In genomic region chr11:117876049-117876340, GRCh38 we compare ENCODE assay signal across 9 cellular contexts. TPM values are rescaled to one million over a fixed set of nuclear protein-coding genes. Genes with fewer than 3 reads are reported as not detected.
A peak's percentile ranks its signal among the peaks of the same experiment; 100 is the strongest.
DNase-seq lines count a peak whose midpoint lies in the region; ATAC-seq and TF ChIP-seq lines count a peak whose summit lies in the region.
"Had no signal": no experiment of that assay in that cellular context is flagged by ENCODE, and none has a peak within 500 bp of the region (broad histone marks: within the 10 kb centered on the region; RNA-seq: fewer than 3 reads in every experiment).

No MANE protein-coding gene starts in this region.

- H3K27ac Mint-ChIP-seq in activated T-helper 1 cell treated with anti-CD3 and anti-CD28 coated beads, Interleukin-12 subunit alpha, Interleukin-12 subunit beta, Interleukin-2, Interleukin-4 antibody, amounts not matched to agents 30 ng/mL and 10 ng/mL and 1 ng/mL, durations not matched to agents 14 hours and 24 hours and 36 hours = no peak overlapping the region

- no peaks in the 10 kb centered on the region for H3K9me3 ChIP-seq in iPS-18c (ENCODE audit: control insufficient read depth, insufficient read depth, low read length)
- H3K9me3 ChIP-seq in smooth muscle cell (replicated peaks; ENCODE audit: low read depth) = no peaks in the 10 kb centered on the region

- H3K4me2 ChIP-seq in smooth muscle cell = peak overlapping the region; percentile 88

- CTCF ChIA-PET in GM10248 (lab: Yijun Ruan, JAX) = interaction anchor here (1.0 kb wide), 1 partner anchor 70 kb away, joined by 4 read pairs; no protein-coding TSS in a partner anchor

- peak; percentile 56 for DNase-seq in NCI-H1105 (lab: John Stamatoyannopoulos, UW)
- DNase-seq in NCI-H1105 treated with DMSO at 0.1 percent for 48 hours (lab: John Stamatoyannopoulos, UW) = no peak
- no peak for DNase-seq in activated T-helper 1 cell treated with anti-CD3 and anti-CD28 coated beads, Interleukin-12 subunit alpha, Interleukin-12 subunit beta, Interleukin-2, Interleukin-4 antibody, amounts not matched to agents 30 ng/mL and 10 ng/mL and 1 ng/mL, durations not matched to agents 14 hours and 24 hours and 36 hours (ENCODE audit: low spot score)
- no peak for DNase-seq in smooth muscle cell (lab: John Stamatoyannopoulos, UW; ENCODE audit: unreplicated experiment)
- no peak for DNase-seq in GM10248 (ENCODE audit: extremely low spot score)
- no peak for DNase-seq in CD1c-positive myeloid dendritic cell (ENCODE audit: extremely low spot score)
- DNase-seq: KG1 had no signal

- no peak for ATAC-seq in GM21367 (IDR thresholded peaks at IDR 0.05; ENCODE audit: unreplicated experiment)

- peaks cover 23% of the 10 kb centered on the region for H3K4me1 Mint-ChIP-seq in activated T-helper 1 cell treated with anti-CD3 and anti-CD28 coated beads, Interleukin-12 subunit alpha, Interleukin-12 subunit beta, Interleukin-2, Interleukin-4 antibody, amounts not matched to agents 30 ng/mL and 10 ng/mL and 1 ng/mL, durations not matched to agents 14 hours and 24 hours and 36 hours (ENCODE audit: low read depth)

- TF ChIP-seq CTCF in smooth muscle cell (IDR thresholded peaks at IDR 0.05; ENCODE audit: borderline replicate concordance, insufficient read depth, poor library complexity, severe bottlenecking) (no peak), GM10248 (IDR thresholded peaks at IDR 0.05; ENCODE audit: control extremely low read depth, extremely low read depth, low read depth, missing control alignments) (no peak)

- H3K36me3 Mint-ChIP-seq in activated T-helper 1 cell treated with anti-CD3 and anti-CD28 coated beads, Interleukin-12 subunit alpha, Interleukin-12 subunit beta, Interleukin-2, Interleukin-4 antibody, amounts not matched to agents 30 ng/mL and 10 ng/mL and 1 ng/mL, durations not matched to agents 14 hours and 24 hours and 36 hours (ENCODE audit: low read depth) = no peaks in the 10 kb centered on the region

- WGBS in smooth muscle cell (ENCODE audit: low lambda C conversion rate) = 2% methylated on average over 7 of the region's 10 CpGs

- intact Hi-C loops in activated T-helper 1 cell treated with anti-CD3 and anti-CD28 coated beads, Interleukin-12 subunit alpha, Interleukin-12 subunit beta, Interleukin-2, Interleukin-4 antibody, amounts not matched to agents 30 ng/mL and 10 ng/mL and 1 ng/mL, durations not matched to agents 14 hours and 24 hours and 36 hours (cut with micrococcal nuclease) = no loop called here

- peaks cover 67% of the 10 kb centered on the region for H3K27me3 Mint-ChIP-seq in activated T-helper 1 cell treated with anti-CD3 and anti-CD28 coated beads, Interleukin-12 subunit alpha, Interleukin-12 subunit beta, Interleukin-2, Interleukin-4 antibody, amounts not matched to agents 30 ng/mL and 10 ng/mL and 1 ng/mL, durations not matched to agents 14 hours and 24 hours and 36 hours (ENCODE audit: insufficient read depth)

- H4K20me1 ChIP-seq in smooth muscle cell (ENCODE audit: low read depth) = peaks cover 8% of the 10 kb centered on the region

- H3K27ac ChIP-seq in smooth muscle cell (ENCODE audit: low read depth) = no peak overlapping the region

- no peaks in the 10 kb centered on the region for H3F3A ChIP-seq in smooth muscle cell (ENCODE audit: low read depth)

- H3K9ac ChIP-seq in smooth muscle cell (ENCODE audit: low read depth) = peak overlapping the region; percentile 30

- peaks cover 10% of the 10 kb centered on the region for H3K4me1 ChIP-seq in smooth muscle cell (ENCODE audit: low read depth)

- H3K27me3 ChIP-seq in smooth muscle cell (ENCODE audit: low read depth) = no peaks in the 10 kb centered on the region

- H3K36me3 ChIP-seq in smooth muscle cell (ENCODE audit: low read depth) = no peaks in the 10 kb centered on the region

- H3K9me3 Mint-ChIP-seq in activated T-helper 1 cell treated with anti-CD3 and anti-CD28 coated beads, Interleukin-12 subunit alpha, Interleukin-12 subunit beta, Interleukin-2, Interleukin-4 antibody, amounts not matched to agents 30 ng/mL and 10 ng/mL and 1 ng/mL, durations not matched to agents 14 hours and 24 hours and 36 hours = no peaks in the 10 kb centered on the region

- peak overlapping the region; percentile 81 for H3K4me3 Mint-ChIP-seq in activated T-helper 1 cell treated with anti-CD3 and anti-CD28 coated beads, Interleukin-12 subunit alpha, Interleukin-12 subunit beta, Interleukin-2, Interleukin-4 antibody, amounts not matched to agents 30 ng/mL and 10 ng/mL and 1 ng/mL, durations not matched to agents 14 hours and 24 hours and 36 hours

- POLR2A ChIA-PET in GM10248 (lab: Yijun Ruan, JAX) = no interaction called here

- no peaks in the 10 kb centered on the region for H3K79me2 ChIP-seq in smooth muscle cell (ENCODE audit: low read depth)

- H2AFZ ChIP-seq in smooth muscle cell (ENCODE audit: low read depth) = peak overlapping the region; percentile 84

- H3K4me3 ChIP-seq in iPS-18c (ENCODE audit: insufficient read depth, low read depth, low read length) = peak overlapping the region; percentile 66
- H3K4me3 ChIP-seq in smooth muscle cell = peak overlapping the region; percentile 92

RNA-seq across cellular contexts. Expression of gene FXYD6, which starts 0.5 kb away (rescaled TPM):
- total RNA-seq in activated T-helper 1 cell treated with anti-CD3 and anti-CD28 coated beads, Interleukin-12 subunit alpha, Interleukin-12 subunit beta, Interleukin-2, Interleukin-4 antibody, amounts not matched to agents 30 ng/mL and 10 ng/mL and 1 ng/mL, durations not matched to agents 14 hours and 24 hours and 36 hours = not detected in 2 replicates
- 24.6 and 27.7 TPM in 2 replicates for total RNA-seq in smooth muscle cell
- polyA plus RNA-seq in smooth muscle cell = 50.1 and 84.5 TPM in 2 replicates

RNA-seq across cellular contexts. Expression of gene FXYD2, which starts 51.5 kb away (rescaled TPM):
- 3.4 and 3.6 TPM in 2 replicates for total RNA-seq in activated T-helper 1 cell treated with anti-CD3 and anti-CD28 coated beads, Interleukin-12 subunit alpha, Interleukin-12 subunit beta, Interleukin-2, Interleukin-4 antibody, amounts not matched to agents 30 ng/mL and 10 ng/mL and 1 ng/mL, durations not matched to agents 14 hours and 24 hours and 36 hours
- 0.40 TPM in 1 of 2 replicates, not detected in the other for total RNA-seq in smooth muscle cell
- polyA plus RNA-seq in smooth muscle cell = 1.00 and 2.3 TPM in 2 replicates

RNA-seq across cellular contexts. Expression of gene TMPRSS13, which starts 53.2 kb away (rescaled TPM):
- total RNA-seq in activated T-helper 1 cell treated with anti-CD3 and anti-CD28 coated beads, Interleukin-12 subunit alpha, Interleukin-12 subunit beta, Interleukin-2, Interleukin-4 antibody, amounts not matched to agents 30 ng/mL and 10 ng/mL and 1 ng/mL, durations not matched to agents 14 hours and 24 hours and 36 hours = 1.2 and 1.5 TPM in 2 replicates
- 0.90 and 1.3 TPM in 2 replicates for total RNA-seq in smooth muscle cell
- polyA plus RNA-seq in smooth muscle cell = 0.73 TPM in 1 of 2 replicates, not detected in the other

Comparison
In these comparisons a context has a peak if more than half of its experiments do, and no peak if none do; other contexts are left out.
1. RNA of gene FXYD6, which starts 0.5 kb away (total RNA-seq): 24.6 to 27.7 TPM in smooth muscle cell; not detected in activated T-helper 1 cell treated with anti-CD3 and anti-CD28 coated beads, Interleukin-12 subunit alpha, Interleukin-12 subunit beta, Interleukin-2, Interleukin-4 antibody, amounts not matched to agents 30 ng/mL and 10 ng/mL and 1 ng/mL, durations not matched to agents 14 hours and 24 hours and 36 hours; every median in the first group is over 10 times any median in the second.